ENCODE assay signal across 8 cellular contexts in the genomic region with DNA sequence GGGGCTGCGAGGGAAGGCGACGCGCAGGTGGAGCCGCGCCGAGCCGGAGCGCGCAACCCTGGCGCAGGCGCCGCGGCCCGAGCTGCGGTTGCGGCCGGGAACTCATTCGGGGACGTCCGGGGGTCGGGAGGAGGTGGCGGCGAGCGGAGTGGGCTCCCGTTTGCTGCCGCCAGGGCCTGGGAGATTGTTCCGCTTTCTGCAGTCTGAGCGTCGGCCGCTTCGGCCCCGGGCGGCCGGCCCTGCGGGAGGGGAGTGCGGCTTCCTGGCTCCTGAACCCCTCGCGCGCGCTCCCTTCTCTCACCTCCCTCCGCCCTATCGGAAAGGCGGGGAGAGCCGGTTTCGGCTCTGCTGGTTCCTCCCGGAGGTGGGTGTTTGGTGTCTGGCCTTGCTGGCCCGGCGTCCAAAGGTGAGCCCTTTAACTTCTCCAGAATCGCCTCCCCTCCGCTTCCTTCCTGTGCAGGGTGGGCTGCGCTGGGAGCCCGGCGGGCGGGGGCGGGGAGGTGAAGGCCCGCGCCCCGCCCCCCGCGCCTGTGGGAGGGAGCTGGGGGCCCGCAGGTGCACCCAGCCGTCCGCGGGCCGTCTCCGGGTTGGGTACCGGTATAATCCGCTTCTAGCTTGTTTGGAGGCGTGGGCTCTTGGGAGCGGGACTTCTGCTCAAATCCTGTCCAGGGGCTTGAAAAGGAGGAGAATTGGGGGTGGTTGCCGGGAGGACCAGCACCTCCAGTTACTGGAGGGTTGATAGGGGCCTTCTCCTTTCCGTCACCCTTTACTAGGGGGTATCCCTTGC. TPM values are rescaled to one million over a fixed set of nuclear protein-coding genes. Genes with fewer than 3 reads are reported as not detected.
DNase-seq lines count a peak whose midpoint lies in the region; ATAC-seq, FAIRE-seq and TF ChIP-seq lines count a peak whose summit lies in the region.

No MANE protein-coding gene starts in this region.

- peaks cover 6% of the 10 kb centered on the region; the same call in 1 of the 2 replicates for H3K4me1 ChIP-seq in MM.1S (ENCODE audit: low read length)
- H3K4me1 ChIP-seq in GM12878 (ENCODE audit: control insufficient read depth, insufficient read depth, low read length), result peaks cover 13% of the 10 kb centered on the region

- in situ Hi-C loops in GM12878 (cut with MboI), result no loop called here

- FAIRE-seq in GM12891 (lab: Jason Lieb, UNC) (peak; percentile 78), GM12878 (lab: Jason Lieb, UNC) (no peak)

- H3F3A ChIP-seq in MM.1S (ENCODE audit: insufficient read depth, low read length), result peaks cover 10% of the 10 kb centered on the region; the same call in 1 of the 2 replicates

- RAD21 ChIA-PET in GM12878 (lab: Charles Lee; ENCODE audit: unreplicated experiment), result interaction anchor here (1.0 to 2.2 kb wide), 3 partner anchors 22 to 58 kb away, joined by 4 to 10 read pairs (median 7); no protein-coding TSS in a partner anchor

- peak; percentile 70 for DNase-seq in GM12891 (ENCODE audit: insufficient read length, low spot score)
- peak; percentile 22 for DNase-seq in HCEC 1CT
- DNase-seq in MM.1S, result peak; percentile 79
- DNase-seq in T-helper 22 cell (ENCODE audit: low read depth), result peak; percentile 44
- DNase-seq in GM12878 (ENCODE audit: low read depth, low spot score), result no peak
- peak; percentile 70 to 73 (median 72) for DNase-seq in immature natural killer cell
- DNase-seq in stimulated activated CD4-positive, alpha-beta T cell treated with anti-CD3 and anti-CD28 coated beads, Interleukin-15, amount 100 ng/mL, for 24 hours, result peak; percentile 74
- no peak for DNase-seq in mesenteric fat pad (ENCODE audit: low spot score)

- TF ChIP-seq CTCF in MM.1S (IDR thresholded peaks at IDR 0.05; ENCODE audit: low read length) (no peak), GM12878 (IDR thresholded peaks at IDR 0.05 in 2 of 3, conservative IDR thresholded peaks at IDR 0.05 in 1 of 3; ENCODE audit: control insufficient read depth in 2 of 3, extremely low read depth in 1 of 3, insufficient read depth in 1 of 3, low read depth in 3 of 3, low read length in 3 of 3) (peak in 2 of 3 experiments; percentile 9 to 26; a peak in 1 of 6 replicates)

- no peaks in the 10 kb centered on the region for H3K27me3 ChIP-seq in MM.1S (replicated peaks; ENCODE audit: insufficient read depth, low read length)
- no peaks in the 10 kb centered on the region for H3K27me3 ChIP-seq in GM12878 (replicated peaks in 1 of 2; ENCODE audit: control insufficient read depth in 2 of 2, insufficient read depth in 2 of 2, low read length in 1 of 2)

- peak overlapping the region; percentile 76 for H3K9ac ChIP-seq in MM.1S (ENCODE audit: low read length)
- H3K9ac ChIP-seq in GM12878 (ENCODE audit: control insufficient read depth, insufficient read depth, low read length), result peak overlapping the region; percentile 83

- BruUV-seq in GM12878 (replicated peaks; lab: Mats Ljungman, UMichigan), result no TSS peak

- H3K27ac ChIP-seq in MM.1S (ENCODE audit: low read length) (peak overlapping the region; percentile 76), GM12878 (ENCODE audit: control insufficient read depth, insufficient read depth) (peak overlapping the region; percentile 71)

- TF ChIP-seq POLR2A in GM12891 (IDR thresholded peaks at IDR 0.05; ENCODE audit: low read depth, low read length) (no peak), GM12878 (IDR thresholded peaks at IDR 0.05; ENCODE audit: low read depth, low read length) (peak; percentile 74)

- H3K36me3 ChIP-seq in MM.1S (replicated peaks; ENCODE audit: insufficient read depth, low read length), result no peaks in the 10 kb centered on the region
- H3K36me3 ChIP-seq in GM12878 (ENCODE audit: control insufficient read depth in 2 of 2, insufficient read depth in 2 of 2, low read length in 1 of 2), result no peaks in the 10 kb centered on the region

- peaks cover 18 to 42% of the 10 kb centered on the region in 2 donors for H3K4me1 Mint-ChIP-seq in immature natural killer cell

- no peaks in the 10 kb centered on the region for H3K79me2 ChIP-seq in MM.1S (ENCODE audit: low read length)
- H3K79me2 ChIP-seq in GM12878 (ENCODE audit: control insufficient read depth, insufficient read depth, low read length), result peaks cover 16% of the 10 kb centered on the region

- peak overlapping the region; percentile 33 to 81 (median 66) for H3K27ac Mint-ChIP-seq in immature natural killer cell

- SMC1A ChIA-PET in GM12878 (lab: Charles Lee; ENCODE audit: uncharacterized antibody, unreplicated experiment), result interaction anchor here (0.5 to 4.1 kb wide), 8 partner anchors 12 to 40 kb away, joined by 3 to 15 read pairs (median 3); no protein-coding TSS in a partner anchor

- H2AFZ ChIP-seq in MM.1S (ENCODE audit: low read length), result peak overlapping the region; percentile 92
- peak overlapping the region; percentile 98 for H2AFZ ChIP-seq in GM12878 (ENCODE audit: control insufficient read depth, low read depth, low read length)

- H3K9me2 ChIP-seq in MM.1S (replicated peaks; ENCODE audit: insufficient read depth, low read length), result no peaks in the 10 kb centered on the region

- H3K36me3 Mint-ChIP-seq in immature natural killer cell, result peaks cover 0 to 7% (median 0%) of the 10 kb centered on the region in 3 donors

- peak overlapping the region; percentile 83 to 88 (median 86) for H3K4me3 Mint-ChIP-seq in immature natural killer cell

- POLR2A ChIA-PET in GM12878 (lab: Charles Lee), result interaction anchor here (0.5 to 2.5 kb wide), 9 partner anchors 11 to 152 kb away, joined by 3 to 11 read pairs (median 3); no protein-coding TSS in a partner anchor

- H3K9me3 ChIP-seq in MM.1S (replicated peaks; ENCODE audit: insufficient read depth, low read length) (no peaks in the 10 kb centered on the region), GM12878 (replicated peaks; ENCODE audit: control insufficient read depth, insufficient read depth, low read length) (no peaks in the 10 kb centered on the region)

- H3K4me3 ChIP-seq in MM.1S (ENCODE audit: low read length) (peak overlapping the region; percentile 61), GM12878 (peak overlapping the region; percentile 71)

- no peaks in the 10 kb centered on the region for H3K9me3 Mint-ChIP-seq in immature natural killer cell

- no peak for TF ChIP-seq RAD21 in GM12878 (IDR thresholded peaks at IDR 0.05; ENCODE audit: insufficient read depth, low read depth, low read length)

- under 1% methylated on average over 54 of the region's 73 CpGs for WGBS in GM12878 (ENCODE audit: insufficient coverage, insufficient replicate concordance, low lambda C conversion rate, missing lambda C conversion rate)

- CTCF ChIA-PET in GM12878 (lab: Yijun Ruan, JAX), result interaction anchor here (1.0 to 1.5 kb wide), 4 partner anchors 22 to 166 kb away, joined by 4 to 6 read pairs (median 5); no protein-coding TSS in a partner anchor

- H4K20me1 ChIP-seq in MM.1S (ENCODE audit: insufficient read depth, low read length), result no peaks in the 10 kb centered on the region
- no peaks in the 10 kb centered on the region for H4K20me1 ChIP-seq in GM12878 (ENCODE audit: control insufficient read depth, insufficient read depth)

- peaks cover 3 to 5% (median 4%) of the 10 kb centered on the region in 3 donors for H3K27me3 Mint-ChIP-seq in immature natural killer cell (ENCODE audit: low read depth in 3 of 3)

- intact Hi-C loops in GM12878 (cut with micrococcal nuclease; ENCODE audit: unreplicated experiment), result loop anchor here (2.0 to 5.0 kb wide), 4 partner anchors 21 to 299 kb away; a partner anchor contains a TSS

- TF ChIP-seq EP300 in GM12878 (IDR thresholded peaks at IDR 0.05; ENCODE audit: borderline replicate concordance in 1 of 2, control insufficient read depth in 1 of 2, low read depth in 2 of 2, low read length in 2 of 2), result no peak

- ATAC-seq in GM12878, result peak; percentile 71

- H3K4me2 ChIP-seq in MM.1S (ENCODE audit: low read depth, low read length) (peak overlapping the region; percentile 93), GM12878 (ENCODE audit: control insufficient read depth, insufficient read depth) (peak overlapping the region; percentile 78)

TF ChIP-seq in GM12891, 5 proteins besides CTCF, POLR2A, EP300 and RAD21:
- TF ChIP-seq TAF1 (IDR thresholded peaks at IDR 0.05; ENCODE audit: low read depth, low read length), result no peak
- no peak for TF ChIP-seq PAX5 (IDR thresholded peaks at IDR 0.05; ENCODE audit: insufficient read depth, low read length, severe bottlenecking)
- no peak for TF ChIP-seq POU2F2 (IDR thresholded peaks at IDR 0.05; ENCODE audit: low read depth, low read length)
- TF ChIP-seq SPI1 (IDR thresholded peaks at IDR 0.05; ENCODE audit: low read depth, low read length), result no peak
- no peak for TF ChIP-seq POLR2AphosphoS5 (IDR thresholded peaks at IDR 0.05; ENCODE audit: low read depth, low read length)

TF ChIP-seq in GM12878, 131 proteins besides CTCF, POLR2A, EP300 and RAD21 (continues in another document):
- 0 out of 2 replicates have a peak, but pooled peaks have one; percentile 54 for TF ChIP-seq TCF12 (IDR thresholded peaks at IDR 0.05; ENCODE audit: low read depth, low read length)
- peak; percentile 52; the same call in 1 of the 2 replicates for TF ChIP-seq EED (IDR thresholded peaks at IDR 0.05; ENCODE audit: low read depth)
- peak; percentile 73 for TF ChIP-seq DPF2 (IDR thresholded peaks at IDR 0.05)
- peak; percentile 63; the same call in 1 of the 2 replicates for TF ChIP-seq ZNF217 (IDR thresholded peaks at IDR 0.05)
- peak; percentile 77 for TF ChIP-seq RUNX3 (IDR thresholded peaks at IDR 0.05; ENCODE audit: low read length)
- TF ChIP-seq ZSCAN29 (IDR thresholded peaks at IDR 0.05), result peak; percentile 88
- peak; percentile 81 for TF ChIP-seq IKZF1 (conservative IDR thresholded peaks at IDR 0.05)
- peak; percentile 28; the same call in 1 of the 2 replicates for TF ChIP-seq SMAD5 (IDR thresholded peaks at IDR 0.05; ENCODE audit: low read depth)

RNA-seq across cellular contexts. Expression of a gene that starts 0.7 kb away (rescaled TPM):
- 5.7 TPM for polyA plus RNA-seq in GM12891 (2012; ENCODE audit: low read depth, missing spikeins)
- 27.5 and 28.2 TPM in 2 replicates for total RNA-seq in GM12878 (2013; cell fraction: nucleolus; rRNA removed)
- total RNA-seq in GM12878 (2014; rRNA removed) (18.0 and 24.7 TPM in 2 replicates), GM12878 (2014; rRNA removed; fragmentation: Illumina TruSeq; extraction: Trizol) (25.1 and 27.5 TPM in 2 replicates), GM12878 (2021) (27.9 and 28.8 TPM in 2 replicates), mesenteric fat pad (8.6 TPM)
- polyA plus RNA-seq in GM12878 (2011; ENCODE audit: low read depth), result 7.7 TPM
- polyA plus RNA-seq in GM12878 (2011; rRNA removed) (34.9 and 44.1 TPM in 2 replicates), GM12878 (2014; fragmentation: Illumina TruSeq; extraction: Trizol) (34.1 and 38.1 TPM in 2 replicates), GM12878 (2014; fragmentation: Nextera tagmentation; extraction: Ambion mirVana) (1 to 10 TPM; 5.6 to 6.4 TPM), GM12878 (2014; rRNA removed) (24.9 and 26.1 TPM in 2 replicates), GM12878 (2016; fragmentation: Nextera tagmentation; extraction: Ambion mirVana) (10 to 100 TPM; 18.3 to 28.2 TPM), immature natural killer cell (10 to 100 TPM; 24.7 to 40.1 (median 32.0) TPM)
- polyA plus RNA-seq in GM12878 (2011; cell fraction: cytosol; rRNA removed), result 38.6 and 38.8 TPM in 2 replicates
- polyA plus RNA-seq in GM12878 (2011; cell fraction: nucleus; rRNA removed), result 30.7 and 31.6 TPM in 2 replicates
- 8.8 and 10.8 TPM in 2 replicates for polyA plus RNA-seq in GM12878 (2012)
- 39.5 and 64.4 TPM in 2 replicates for polyA minus RNA-seq in GM12878 (2011; rRNA and poly(A)+ RNA removed)
- 17.4 and 27.2 TPM in 2 replicates for polyA minus RNA-seq in GM12878 (2011; cell fraction: cytosol; rRNA and poly(A)+ RNA removed)
- 13.1 and 24.6 TPM in 2 replicates for polyA minus RNA-seq in GM12878 (2011; cell fraction: nucleus; rRNA and poly(A)+ RNA removed)

Comparison
In these comparisons a context has a peak if more than half of its experiments do, and no peak if none do; other contexts are left out.
1. DNase-seq: peak in GM12891 (single experiment), HCEC 1CT (single experiment), MM.1S (single experiment), T-helper 22 cell (single experiment), immature natural killer cell (3 of 3) and stimulated activated CD4-positive, alpha-beta T cell treated with anti-CD3 and anti-CD28 coated beads, Interleukin-15, amount 100 ng/mL, for 24 hours (single experiment); none in GM12878 (single experiment) and mesenteric fat pad (single experiment).